Comparison of ENCODE assay signal across 1 cellular context in genomic region chr1:44417351-44418021, GRCh38.
TF ChIP-seq lines count a peak whose summit lies in the region.

No MANE protein-coding gene starts in this region.

TF ChIP-seq in HepG2, 621 proteins besides CTCF, POLR2A, EP300 and RAD21 (continued from another document):
- TF ChIP-seq ZNF687 (CRISPR knock-in tag; IDR thresholded peaks at IDR 0.05): peak; percentile 53
- no peak for TF ChIP-seq YY1 (IDR thresholded peaks at IDR 0.05; ENCODE audit: insufficient read depth, insufficient replicate concordance, low read depth, low read length)
- TF ChIP-seq AGO1 (IDR thresholded peaks at IDR 0.05; ENCODE audit: low read depth, low read length, poor library complexity, severe bottlenecking): peak; percentile 13
- no peak for TF ChIP-seq ZNF574 (CRISPR knock-in tag; IDR thresholded peaks at IDR 0.05)
- no peak for TF ChIP-seq ZNF354B (CRISPR knock-in tag; IDR thresholded peaks at IDR 0.05)
- TF ChIP-seq ARNT2 (CRISPR knock-in tag; IDR thresholded peaks at IDR 0.05; ENCODE audit: low read depth): no peak
- no peak for TF ChIP-seq ZNF232 (CRISPR knock-in tag; IDR thresholded peaks at IDR 0.05; ENCODE audit: borderline replicate concordance)
- TF ChIP-seq ZNF333 (CRISPR knock-in tag; IDR thresholded peaks at IDR 0.05; ENCODE audit: borderline replicate concordance): 0 out of 2 replicates have a peak, but pooled peaks have one; percentile 35
- no peak for TF ChIP-seq PATZ1 (CRISPR knock-in tag; IDR thresholded peaks at IDR 0.05)
- no peak for TF ChIP-seq TOE1 (CRISPR knock-in tag; IDR thresholded peaks at IDR 0.05)
- no peak for TF ChIP-seq ZUFSP (CRISPR knock-in tag; IDR thresholded peaks at IDR 0.05; ENCODE audit: borderline replicate concordance)
- TF ChIP-seq NR2F6 (IDR thresholded peaks at IDR 0.05): no peak
- TF ChIP-seq NR2F6 (CRISPR knock-in tag; IDR thresholded peaks at IDR 0.05): no peak
- TF ChIP-seq RFXANK (CRISPR knock-in tag; IDR thresholded peaks at IDR 0.05): no peak
- no peak for TF ChIP-seq CHCHD3 (CRISPR knock-in tag; IDR thresholded peaks at IDR 0.05)
- no peak for TF ChIP-seq NCOA5 (CRISPR knock-in tag; IDR thresholded peaks at IDR 0.05)
- TF ChIP-seq REXO4 (CRISPR knock-in tag; IDR thresholded peaks at IDR 0.05; ENCODE audit: borderline replicate concordance): no peak
- no peak for TF ChIP-seq NFYC (CRISPR knock-in tag; IDR thresholded peaks at IDR 0.05)
- peak; percentile 90 for TF ChIP-seq ZNF263 (CRISPR knock-in tag; IDR thresholded peaks at IDR 0.05)
